In the genomic region with DNA sequence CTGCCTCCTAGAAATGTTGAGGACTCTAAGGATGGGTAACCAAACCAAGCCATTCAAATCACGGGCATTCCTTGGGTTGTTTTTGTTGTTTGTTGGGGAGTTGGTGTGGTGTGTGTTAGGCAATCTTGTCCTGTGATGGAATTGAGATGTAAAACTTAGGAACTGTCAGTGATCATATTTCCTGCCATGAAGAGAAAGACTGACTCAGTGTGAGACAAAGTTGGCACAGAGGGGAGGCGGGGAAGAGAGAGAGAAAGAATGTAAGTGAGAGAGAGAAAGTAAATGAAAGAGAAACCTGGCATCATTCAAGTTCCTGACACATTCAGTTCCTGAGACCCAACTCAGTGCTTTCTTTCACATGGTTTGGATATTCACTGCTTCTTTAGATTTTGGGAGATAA, we compare ENCODE assay signal across 18 cellular contexts. TPM values are rescaled to one million over a fixed set of nuclear protein-coding genes. Genes with fewer than 3 reads are reported as not detected.
DNase-seq lines count a peak whose midpoint lies in the region; ATAC-seq, FAIRE-seq and TF ChIP-seq lines count a peak whose summit lies in the region.
"Had no signal": no experiment of that assay in that cellular context is flagged by ENCODE, and none has a peak within 500 bp of the region (broad histone marks: within the 10 kb centered on the region; RNA-seq: fewer than 3 reads in every experiment).

No MANE protein-coding gene starts in this region.

- no peak for TF ChIP-seq CTCF in kidney (IDR thresholded peaks at IDR 0.05; ENCODE audit: borderline replicate concordance, extremely low read depth, insufficient read depth)
- TF ChIP-seq CTCF in upper lobe of right lung (IDR thresholded peaks at IDR 0.05) = no peak

- no peak overlapping the region for H3K4me3 ChIP-seq in kidney (ENCODE audit: low read length in 2 of 2)
- H3K4me3 ChIP-seq in small intestine (ENCODE audit: low read depth in 1 of 2, low read length in 2 of 2) = no peak overlapping the region
- no peak overlapping the region for H3K4me3 ChIP-seq in upper lobe of right lung
- H3K4me3 ChIP-seq: GM12878, lung had no signal

- H3K9me3 ChIP-seq in kidney (ENCODE audit: control insufficient read depth in 1 of 2, low read length in 2 of 2) = no peaks in the 10 kb centered on the region
- H3K9me3 ChIP-seq in small intestine (ENCODE audit: control insufficient read depth, low read depth) = no peaks in the 10 kb centered on the region
- H3K9me3 ChIP-seq in upper lobe of right lung = no peaks in the 10 kb centered on the region

- ATAC-seq in GM21717 (IDR thresholded peaks at IDR 0.05; ENCODE audit: unreplicated experiment) = peak; percentile 58
- ATAC-seq in SK-N-SH treated with all-trans-retinoic acid at 6 μM for 48 hours = peak; percentile 84
- ATAC-seq in upper lobe of right lung = no peak
- ATAC-seq: GM12878 had no signal

- no peaks in the 10 kb centered on the region for H3K4me1 ChIP-seq in kidney (ENCODE audit: control insufficient read depth in 1 of 2, insufficient read depth in 1 of 2, low read depth in 1 of 2, low read length in 2 of 2)
- no peaks in the 10 kb centered on the region for H3K4me1 ChIP-seq in small intestine (ENCODE audit: control insufficient read depth in 2 of 2, insufficient read depth in 1 of 2, low read depth in 1 of 2, low read length in 1 of 2)
- H3K4me1 ChIP-seq in upper lobe of right lung = no peaks in the 10 kb centered on the region

- DNase-seq in AG08395 (ENCODE audit: low spot score) = peak; percentile 35
- DNase-seq in glomerular visceral epithelial cell (ENCODE audit: extremely low spot score) = peak; percentile 6
- DNase-seq in kidney = no peak
- DNase-seq in effector CD8-positive, alpha-beta T cell (lab: John Stamatoyannopoulos, UW) = no peak
- no peak for DNase-seq in small intestine
- DNase-seq in upper lobe of right lung = no peak
- DNase-seq: activated naive CD8-positive, alpha-beta T cell treated with anti-CD3 and anti-CD28 coated beads, Interleukin-2, amount 10 ng/mL, durations not matched to agents 7 days and 5 days; NCI-H187 treated with DMSO at 0.1 percent for 48 hours; retina; stimulated activated CD8-positive, alpha-beta memory T cell treated with anti-CD3 and anti-CD28 coated beads, Interleukin-4, amount 100 ng/mL, for 48 hours; WERI-Rb-1 had no signal

- no peaks in the 10 kb centered on the region for H3K27me3 ChIP-seq in small intestine (ENCODE audit: control insufficient read depth in 2 of 2, insufficient read depth in 2 of 2, low read length in 2 of 2)
- no peaks in the 10 kb centered on the region for H3K27me3 ChIP-seq in upper lobe of right lung

- intact Hi-C loops in kidney (cut with DNase I) (no loop called here), upper lobe of right lung (cut with DNase I) (no loop called here)

- H3K9ac ChIP-seq in kidney (ENCODE audit: low read length in 2 of 2) = no peak overlapping the region

- H3K36me3 ChIP-seq in kidney (ENCODE audit: control insufficient read depth in 1 of 2, insufficient read depth in 2 of 2, low read length in 2 of 2) (no peaks in the 10 kb centered on the region), small intestine (ENCODE audit: control insufficient read depth in 2 of 2, insufficient read depth in 2 of 2, low read length in 2 of 2) (no peaks in the 10 kb centered on the region), upper lobe of right lung (no peaks in the 10 kb centered on the region)
- H3K36me3 ChIP-seq: WERI-Rb-1 had no signal

- FAIRE-seq in kidney (lab: Jason Lieb, UNC) = no peak
- no peak for FAIRE-seq in small intestine (lab: Jason Lieb, UNC)
- FAIRE-seq: GM12878, RCC 7860 had no signal

- WGBS in small intestine, 3 donors = 79 to 89% (median 84%) methylated on average over 2 of the region's 2 CpGs

- H3K27ac ChIP-seq in kidney (ENCODE audit: low read depth in 2 of 2, low read length in 2 of 2) = no peak overlapping the region
- no peak overlapping the region for H3K27ac ChIP-seq in small intestine (ENCODE audit: low read depth in 1 of 2, low read length in 1 of 2)
- H3K27ac ChIP-seq in upper lobe of right lung = no peak overlapping the region
- H3K27ac ChIP-seq: C4-2B, HL-60, WERI-Rb-1 had no signal

TF ChIP-seq in SK-N-SH treated with all-trans-retinoic acid at 6 μM for 48 hours, 23 proteins besides CTCF, POLR2A, EP300 and RAD21:
- TF ChIP-seq, protein P1, sequence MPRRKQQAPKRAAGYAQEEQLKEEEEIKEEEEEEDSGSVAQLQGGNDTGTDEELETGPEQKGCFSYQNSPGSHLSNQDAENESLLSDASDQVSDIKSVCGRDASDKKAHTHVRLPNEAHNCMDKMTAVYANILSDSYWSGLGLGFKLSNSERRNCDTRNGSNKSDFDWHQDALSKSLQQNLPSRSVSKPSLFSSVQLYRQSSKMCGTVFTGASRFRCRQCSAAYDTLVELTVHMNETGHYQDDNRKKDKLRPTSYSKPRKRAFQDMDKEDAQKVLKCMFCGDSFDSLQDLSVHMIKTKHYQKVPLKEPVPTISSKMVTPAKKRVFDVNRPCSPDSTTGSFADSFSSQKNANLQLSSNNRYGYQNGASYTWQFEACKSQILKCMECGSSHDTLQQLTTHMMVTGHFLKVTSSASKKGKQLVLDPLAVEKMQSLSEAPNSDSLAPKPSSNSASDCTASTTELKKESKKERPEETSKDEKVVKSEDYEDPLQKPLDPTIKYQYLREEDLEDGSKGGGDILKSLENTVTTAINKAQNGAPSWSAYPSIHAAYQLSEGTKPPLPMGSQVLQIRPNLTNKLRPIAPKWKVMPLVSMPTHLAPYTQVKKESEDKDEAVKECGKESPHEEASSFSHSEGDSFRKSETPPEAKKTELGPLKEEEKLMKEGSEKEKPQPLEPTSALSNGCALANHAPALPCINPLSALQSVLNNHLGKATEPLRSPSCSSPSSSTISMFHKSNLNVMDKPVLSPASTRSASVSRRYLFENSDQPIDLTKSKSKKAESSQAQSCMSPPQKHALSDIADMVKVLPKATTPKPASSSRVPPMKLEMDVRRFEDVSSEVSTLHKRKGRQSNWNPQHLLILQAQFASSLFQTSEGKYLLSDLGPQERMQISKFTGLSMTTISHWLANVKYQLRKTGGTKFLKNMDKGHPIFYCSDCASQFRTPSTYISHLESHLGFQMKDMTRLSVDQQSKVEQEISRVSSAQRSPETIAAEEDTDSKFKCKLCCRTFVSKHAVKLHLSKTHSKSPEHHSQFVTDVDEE (CRISPR knock-in tag; IDR thresholded peaks at IDR 0.05) = no peak
- TF ChIP-seq BACH2 (CRISPR knock-in tag; IDR thresholded peaks at IDR 0.05; ENCODE audit: borderline replicate concordance) = no peak
- TF ChIP-seq RARB (CRISPR knock-in tag; IDR thresholded peaks at IDR 0.05) = no peak
- TF ChIP-seq ZNF70 (CRISPR knock-in tag; IDR thresholded peaks at IDR 0.05) = no peak

RNA-seq across cellular contexts. Expression of gene FBXO30, which starts 21.6 kb away (rescaled TPM):
- 8.2 TPM for total RNA-seq in kidney
- 2.5 TPM for polyA plus RNA-seq in kidney (ENCODE audit: insufficient read depth, low read depth, low replicate concordance)
- 1 to 10 TPM; 1.9 to 4.2 (median 3.6) TPM for polyA plus RNA-seq in small intestine
- 9.4 TPM for total RNA-seq in upper lobe of right lung

Comparison
In these comparisons a context has a peak if more than half of its experiments do, and no peak if none do; other contexts are left out.
1. DNase-seq: peak in AG08395 (single experiment) and glomerular visceral epithelial cell (single experiment); none in kidney (single experiment), effector CD8-positive, alpha-beta T cell (single experiment), small intestine (single experiment) and upper lobe of right lung (single experiment).